In the genomic region with DNA sequence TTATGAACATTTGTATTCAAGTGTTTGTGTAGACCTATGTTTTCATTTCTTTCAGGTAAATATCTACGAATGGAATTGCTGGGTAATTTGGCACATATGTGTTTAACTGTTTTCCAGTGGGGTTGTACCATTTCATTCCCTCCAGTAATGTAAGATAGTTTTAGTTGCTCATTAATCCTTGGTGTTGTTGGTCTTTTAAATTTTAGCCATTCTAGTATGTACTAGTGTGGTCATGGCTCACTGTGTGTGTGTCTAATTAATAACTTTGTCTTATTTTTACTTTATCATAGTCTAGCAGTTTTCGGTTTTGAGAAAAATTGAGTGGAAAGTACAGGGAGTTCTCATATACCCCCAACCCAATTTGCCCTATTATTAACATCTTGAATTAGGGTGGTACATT, we compare ENCODE assay signal across 15 cellular contexts.
"Had no signal": no experiment of that assay in that cellular context is flagged by ENCODE, and none has a peak within 500 bp of the region (broad histone marks: within the 10 kb centered on the region; RNA-seq: fewer than 3 reads in every experiment).

No MANE protein-coding gene starts in this region.

- DNase-seq: activated CD4-positive, CD25-positive, alpha-beta regulatory T cell treated with anti-CD3 and anti-CD28 coated beads, Interleukin-2, amount 50 U/mL, for 72 hours; activated naive CD4-positive, alpha-beta T cell treated with anti-CD3 and anti-CD28 coated beads for 36 hours; activated T-cell treated with anti-CD3 and anti-CD28 coated beads for 4 hours; dorsolateral prefrontal cortex; endodermal cell; erythroblast; mesendoderm; ovary; stimulated activated naive CD8-positive, alpha-beta T cell treated with anti-CD3 and anti-CD28 coated beads, Interleukin-15, amount 100 ng/mL, for 72 hours; T-helper 9 cell; upper lobe of right lung had no signal

- H3K27ac Mint-ChIP-seq: activated naive CD4-positive, alpha-beta T cell treated with anti-CD3 and anti-CD28 coated beads for 36 hours; endodermal cell had no signal

- ATAC-seq: gastroesophageal sphincter; sciatic nerve; stimulated activated naive CD8-positive, alpha-beta T cell treated with anti-CD3 and anti-CD28 coated beads, Interleukin-15, amount 100 ng/mL, for 72 hours; upper lobe of right lung had no signal

- H3K36me3 ChIP-seq: gastroesophageal sphincter, ovary, upper lobe of right lung had no signal

- H3K4me1 ChIP-seq: upper lobe of right lung had no signal

- H3K27me3 Mint-ChIP-seq: stimulated activated naive CD8-positive, alpha-beta T cell treated with anti-CD3 and anti-CD28 coated beads, Interleukin-15, amount 100 ng/mL, for 72 hours had no signal

- H3K27ac ChIP-seq: dorsolateral prefrontal cortex, gastroesophageal sphincter, ovary, upper lobe of right lung had no signal

- FAIRE-seq: islet of Langerhans had no signal

- H3K9me3 ChIP-seq: gastroesophageal sphincter, ovary, upper lobe of right lung had no signal

- H3K9me3 Mint-ChIP-seq: activated naive CD4-positive, alpha-beta T cell treated with anti-CD3 and anti-CD28 coated beads for 36 hours; neural crest cell; stimulated activated naive CD8-positive, alpha-beta T cell treated with anti-CD3 and anti-CD28 coated beads, Interleukin-15, amount 100 ng/mL, for 72 hours had no signal

- H3K4me3 ChIP-seq: dorsolateral prefrontal cortex, gastroesophageal sphincter, ovary, upper lobe of right lung had no signal

- H3K27me3 ChIP-seq: dorsolateral prefrontal cortex, gastroesophageal sphincter, ovary, upper lobe of right lung had no signal

- H3K4me3 Mint-ChIP-seq: activated naive CD4-positive, alpha-beta T cell treated with anti-CD3 and anti-CD28 coated beads for 36 hours; endodermal cell; neural crest cell; stimulated activated naive CD8-positive, alpha-beta T cell treated with anti-CD3 and anti-CD28 coated beads, Interleukin-15, amount 100 ng/mL, for 72 hours had no signal
